Comparison of ENCODE assay signal across 11 cellular contexts in genomic region chr2:237866119-237866621, GRCh38. TPM values are rescaled to one million over a fixed set of nuclear protein-coding genes. Genes with fewer than 3 reads are reported as not detected.
DNase-seq lines count a peak whose midpoint lies in the region; ATAC-seq and TF ChIP-seq lines count a peak whose summit lies in the region.
"Had no signal": no experiment of that assay in that cellular context is flagged by ENCODE, and none has a peak within 500 bp of the region (broad histone marks: within the 10 kb centered on the region; RNA-seq: fewer than 3 reads in every experiment).

No MANE protein-coding gene starts in this region.

- H3K4me1 Mint-ChIP-seq in nephron progenitor cell, result peaks cover 56% of the 10 kb centered on the region
- H3K4me1 Mint-ChIP-seq: central memory CD8-positive, alpha-beta T cell had no signal

- H3K27ac Mint-ChIP-seq in nephron progenitor cell, result no peak overlapping the region
- H3K27ac Mint-ChIP-seq: stimulated activated naive CD8-positive, alpha-beta T cell treated with anti-CD3 and anti-CD28 coated beads, Interleukin-15, Interleukin-2, amounts not matched to agents 100 ng/mL and 50 ng/mL, for 24 hours had no signal

- in situ Hi-C loops in GM23248 (cut with MboI), result loop anchor here (10.0 kb wide), 1 partner anchor 399 kb away; no protein-coding TSS in a partner anchor
- in situ Hi-C loops in gastrocnemius medialis (cut with MboI; ENCODE audit: low sequenced_read_pairs in 4 of 4), result loop anchor here in 1 of 4 donors (25.0 kb wide), 1 partner anchor 396 kb away; no protein-coding TSS in a partner anchor

- peak overlapping the region; percentile 53 for H3K27ac ChIP-seq in GM23248
- H3K27ac ChIP-seq in RWPE2 (ENCODE audit: poor library complexity, severe bottlenecking), result peak overlapping the region; percentile 90
- peak overlapping the region; percentile 6 to 62 (median 57) for H3K27ac ChIP-seq in gastrocnemius medialis

- H3K4me3 ChIP-seq in GM23248 (no peak overlapping the region), RWPE2 (ENCODE audit: severe bottlenecking) (no peak overlapping the region), fibroblast of villous mesenchyme (ENCODE audit: low read depth, low read length) (no peak overlapping the region), gastrocnemius medialis (no peak overlapping the region)

- no peaks in the 10 kb centered on the region for H3K36me3 ChIP-seq in GM23248 (ENCODE audit: low read depth)
- H3K36me3 ChIP-seq in RWPE2 (ENCODE audit: low read depth), result no peaks in the 10 kb centered on the region
- H3K36me3 ChIP-seq in gastrocnemius medialis, result no peaks in the 10 kb centered on the region

- TF ChIP-seq CTCF in RWPE2 (IDR thresholded peaks at IDR 0.05; ENCODE audit: poor library complexity, severe bottlenecking) (no peak), fibroblast of villous mesenchyme (IDR thresholded peaks at IDR 0.05; ENCODE audit: insufficient read depth, low read depth, low read length) (no peak), gastrocnemius medialis (IDR thresholded peaks at IDR 0.05 in 4 of 5, conservative IDR thresholded peaks at IDR 0.05 in 1 of 5) (no peak), nephron progenitor cell (IDR thresholded peaks at IDR 0.05) (no peak)

- H3K9me3 Mint-ChIP-seq in nephron progenitor cell, result no peaks in the 10 kb centered on the region
- H3K9me3 Mint-ChIP-seq: central memory CD8-positive, alpha-beta T cell; stimulated activated naive CD8-positive, alpha-beta T cell treated with anti-CD3 and anti-CD28 coated beads, Interleukin-15, Interleukin-2, amounts not matched to agents 100 ng/mL and 50 ng/mL, for 24 hours had no signal

- no peaks in the 10 kb centered on the region for H4K20me1 ChIP-seq in GM23248 (ENCODE audit: insufficient read depth)

- ATAC-seq in RWPE2 (ENCODE audit: low read depth) (no peak), gastrocnemius medialis (peak in 1 of 2 donors; percentile 60)

- H3K79me2 ChIP-seq in GM23248 (ENCODE audit: insufficient read depth), result no peaks in the 10 kb centered on the region

- no peak overlapping the region; the same call in 1 of the 2 replicates for H3K9ac ChIP-seq in GM23248

- peaks cover 19% of the 10 kb centered on the region for H3F3A ChIP-seq in GM23248 (ENCODE audit: insufficient read depth)

- no peaks in the 10 kb centered on the region for H3K36me3 Mint-ChIP-seq in nephron progenitor cell (ENCODE audit: low read depth)

- DNase-seq in GM23248 (peak; percentile 72), RWPE2 (ENCODE audit: low spot score) (no peak), fibroblast of villous mesenchyme (ENCODE audit: low read depth) (peak; percentile 65), gastrocnemius medialis (no peak), nephron progenitor cell (no peak), NCI-H526 treated with DMSO at 0.1 percent for 48 hours (lab: John Stamatoyannopoulos, UW) (no peak), UCSD-AML1 (lab: John Stamatoyannopoulos, UW; ENCODE audit: unreplicated experiment) (no peak)
- DNase-seq: activated CD4-positive, alpha-beta T cell treated with anti-CD3 and anti-CD28 coated beads, Interleukin-2, amount 50 U/mL, for 48 hours; NCI-H1417 treated with DMSO at 0.1 percent for 48 hours had no signal

- peaks cover 24% of the 10 kb centered on the region for H3K27me3 Mint-ChIP-seq in nephron progenitor cell (ENCODE audit: low read depth, poor library complexity)

- peak overlapping the region; percentile 64 for H3K4me2 ChIP-seq in GM23248 (ENCODE audit: unreplicated experiment)

- H3K9me2 ChIP-seq in GM23248 (ENCODE audit: insufficient read depth), result no peaks in the 10 kb centered on the region

- intact Hi-C loops in gastrocnemius medialis (cut with DNase I; ENCODE audit: low total_unique reads), result no loop called here

- H3K27me3 ChIP-seq in GM23248 (replicated peaks; ENCODE audit: insufficient read depth), result no peaks in the 10 kb centered on the region
- H3K27me3 ChIP-seq in RWPE2 (ENCODE audit: insufficient read depth, poor library complexity, severe bottlenecking), result no peaks in the 10 kb centered on the region
- H3K27me3 ChIP-seq in gastrocnemius medialis, result no peaks in the 10 kb centered on the region

- H3K4me1 ChIP-seq in GM23248 (ENCODE audit: insufficient read depth) (peaks cover 30% of the 10 kb centered on the region), RWPE2 (ENCODE audit: insufficient read depth, poor library complexity, severe bottlenecking) (peaks cover 23% of the 10 kb centered on the region), gastrocnemius medialis (peaks cover 16 to 46% of the 10 kb centered on the region in 2 donors)

- H3K9me3 ChIP-seq in GM23248 (ENCODE audit: low read depth) (no peaks in the 10 kb centered on the region), RWPE2 (ENCODE audit: severe bottlenecking) (no peaks in the 10 kb centered on the region), gastrocnemius medialis (no peaks in the 10 kb centered on the region)

- no peak for TF ChIP-seq POLR2A in gastrocnemius medialis (IDR thresholded peaks at IDR 0.05)

- no peak overlapping the region for H3K4me3 Mint-ChIP-seq in nephron progenitor cell
- H3K4me3 Mint-ChIP-seq: central memory CD8-positive, alpha-beta T cell; stimulated activated naive CD8-positive, alpha-beta T cell treated with anti-CD3 and anti-CD28 coated beads, Interleukin-15, Interleukin-2, amounts not matched to agents 100 ng/mL and 50 ng/mL, for 24 hours had no signal

- peak overlapping the region; percentile 55; the same call in 1 of the 2 replicates for H2AFZ ChIP-seq in GM23248

- WGBS in GM23248 (ENCODE audit: low coverage in 1 of 2, low lambda C conversion rate in 2 of 2, missing lambda C conversion rate in 2 of 2), 2 experiments, result 51 to 55% methylated on average over 12 of the region's 12 CpGs

RNA-seq across cellular contexts. Expression of gene RAMP1, which starts 6.7 kb away (rescaled TPM):
- total RNA-seq in GM23248 (2014; rRNA removed; shearing (Covaris generic)), result 4.1 and 4.8 TPM in 2 replicates
- polyA plus RNA-seq in GM23248 (2016; fragmentation: Nextera tagmentation; extraction: Ambion mirVana), result 11.1 and 11.8 TPM in 2 replicates
- total RNA-seq in fibroblast of villous mesenchyme (28.0 and 35.0 TPM in 2 replicates), gastrocnemius medialis (100 to 1,000 TPM in 1 of 4 donors, 10 to 100 TPM in 3; 28.7 to 168 (median 71.8) TPM)

Comparison
In these comparisons a context has a peak if more than half of its experiments do, and no peak if none do; other contexts are left out.
1. DNase-seq: peak in GM23248 (single experiment) and fibroblast of villous mesenchyme (single experiment); none in RWPE2 (single experiment), gastrocnemius medialis (0 of 2), nephron progenitor cell (single experiment), NCI-H526 treated with DMSO at 0.1 percent for 48 hours (single experiment) and UCSD-AML1 (single experiment).
2. Peak in every context shown above with its lines, with median percentiles within 50 percentile points of each other: H3K27ac ChIP-seq.